ENCODE assay signal across 1 cellular context in the genomic region with DNA sequence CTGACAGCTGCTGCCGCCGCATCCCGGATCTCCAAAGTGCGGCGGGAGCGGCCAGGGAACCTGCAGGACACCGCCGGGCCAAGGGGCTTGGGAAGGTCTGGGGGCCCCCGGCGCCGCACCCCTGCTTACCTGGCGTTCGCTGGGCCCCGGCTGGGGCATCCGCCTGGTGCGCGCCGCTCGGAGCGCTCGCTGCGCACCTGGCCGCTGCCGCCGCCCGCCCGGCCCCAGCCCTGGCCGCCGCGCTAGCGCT.
TF ChIP-seq lines count a peak whose summit lies in the region.

No MANE protein-coding gene starts in this region.

TF ChIP-seq in GM12878, 131 proteins besides CTCF, POLR2A, EP300 and RAD21:
- no peak for TF ChIP-seq BCL11A (IDR thresholded peaks at IDR 0.05; ENCODE audit: low read depth, low read length)
- no peak for TF ChIP-seq ASH2L (IDR thresholded peaks at IDR 0.05; ENCODE audit: borderline replicate concordance, low read depth)
- TF ChIP-seq BHLHE40 (IDR thresholded peaks at IDR 0.05; ENCODE audit: borderline replicate concordance in 1 of 2, low read depth in 2 of 2, low read length in 1 of 2): no peak
- TF ChIP-seq, protein P1, sequence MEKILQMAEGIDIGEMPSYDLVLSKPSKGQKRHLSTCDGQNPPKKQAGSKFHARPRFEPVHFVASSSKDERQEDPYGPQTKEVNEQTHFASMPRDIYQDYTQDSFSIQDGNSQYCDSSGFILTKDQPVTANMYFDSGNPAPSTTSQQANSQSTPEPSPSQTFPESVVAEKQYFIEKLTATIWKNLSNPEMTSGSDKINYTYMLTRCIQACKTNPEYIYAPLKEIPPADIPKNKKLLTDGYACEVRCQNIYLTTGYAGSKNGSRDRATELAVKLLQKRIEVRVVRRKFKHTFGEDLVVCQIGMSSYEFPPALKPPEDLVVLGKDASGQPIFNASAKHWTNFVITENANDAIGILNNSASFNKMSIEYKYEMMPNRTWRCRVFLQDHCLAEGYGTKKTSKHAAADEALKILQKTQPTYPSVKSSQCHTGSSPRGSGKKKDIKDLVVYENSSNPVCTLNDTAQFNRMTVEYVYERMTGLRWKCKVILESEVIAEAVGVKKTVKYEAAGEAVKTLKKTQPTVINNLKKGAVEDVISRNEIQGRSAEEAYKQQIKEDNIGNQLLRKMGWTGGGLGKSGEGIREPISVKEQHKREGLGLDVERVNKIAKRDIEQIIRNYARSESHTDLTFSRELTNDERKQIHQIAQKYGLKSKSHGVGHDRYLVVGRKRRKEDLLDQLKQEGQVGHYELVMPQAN (conservative IDR thresholded peaks at IDR 0.05): no peak
